ENCODE assay signal across 8 cellular contexts in the genomic region with DNA sequence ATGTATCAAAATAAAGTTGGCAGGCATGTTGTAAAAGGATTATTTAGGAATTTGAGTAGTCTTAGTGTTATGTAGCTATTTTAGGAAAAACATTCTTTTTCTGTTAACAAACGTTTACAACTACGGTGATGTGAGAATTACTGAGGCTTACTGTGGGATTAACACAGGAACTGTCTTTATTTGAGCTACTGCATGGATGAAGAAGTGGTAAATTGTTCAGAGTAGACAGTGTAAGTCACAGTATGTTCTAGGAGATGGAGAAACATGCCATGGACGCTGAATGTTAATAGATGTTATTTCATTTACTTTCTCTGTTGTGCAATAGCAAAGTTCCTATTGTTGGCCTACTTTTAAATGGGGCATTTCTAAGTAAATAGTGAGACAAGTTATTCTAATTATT. TPM values are rescaled to one million over a fixed set of nuclear protein-coding genes. Genes with fewer than 3 reads are reported as not detected.
DNase-seq lines count a peak whose midpoint lies in the region; ATAC-seq, FAIRE-seq and TF ChIP-seq lines count a peak whose summit lies in the region.

No MANE protein-coding gene starts in this region.

- FAIRE-seq in kidney (lab: Jason Lieb, UNC), result no peak

- DNase-seq in AML-193 (lab: John Stamatoyannopoulos, UW) (peak; percentile 16 to 31), HAP-1 (ENCODE audit: low spot score in 2 of 2) (peak in 1 of 2 experiments; percentile 26), adipocyte (ENCODE audit: low read depth) (peak; percentile 80), kidney (no peak), suprapubic skin (ENCODE audit: low spot score in 2 of 2) (no peak)

- peaks cover 22% of the 10 kb centered on the region for H3K4me1 ChIP-seq in HAP-1
- H3K4me1 ChIP-seq in adipocyte (ENCODE audit: control insufficient read depth, insufficient read depth, low read length), result peaks cover 30% of the 10 kb centered on the region
- peaks cover 0 to 10% of the 10 kb centered on the region in 2 donors for H3K4me1 ChIP-seq in kidney (ENCODE audit: control insufficient read depth in 1 of 2, insufficient read depth in 1 of 2, low read depth in 1 of 2, low read length in 2 of 2)
- H3K4me1 ChIP-seq in suprapubic skin, result peaks cover 30% of the 10 kb centered on the region

- intact Hi-C loops in kidney (cut with DNase I), result no loop called here

- H3K27ac ChIP-seq in kidney (ENCODE audit: low read depth in 2 of 2, low read length in 2 of 2) (peak overlapping the region; percentile 92 to 93), suprapubic skin (peak overlapping the region; percentile 97)

- WGBS in suprapubic skin, result 1% methylated on average over 3 of the region's 3 CpGs

- TF ChIP-seq EP300 in suprapubic skin (IDR thresholded peaks at IDR 0.05), result no peak

- TF ChIP-seq POLR2A in suprapubic skin (IDR thresholded peaks at IDR 0.05), result peak in 1 of 2 donors; percentile 57

- H3K27me3 ChIP-seq in HAP-1 (ENCODE audit: low read depth) (no peaks in the 10 kb centered on the region), adipocyte (replicated peaks; ENCODE audit: control insufficient read depth, insufficient read depth, low read length) (no peaks in the 10 kb centered on the region), suprapubic skin (no peaks in the 10 kb centered on the region)

- peak overlapping the region; percentile 96 for H3K4me3 ChIP-seq in HAP-1
- H3K4me3 ChIP-seq in adipocyte (ENCODE audit: low read length), result peak overlapping the region; percentile 98
- H3K4me3 ChIP-seq in kidney (ENCODE audit: low read length in 2 of 2), result peak overlapping the region; percentile 89 to 99
- H3K4me3 ChIP-seq in suprapubic skin, result peak overlapping the region; percentile 95

- in situ Hi-C loops in HAP-1 (cut with MboI; ENCODE audit: low sequenced_read_pairs), result no loop called here

- H3K9ac ChIP-seq in adipocyte (ENCODE audit: low read length) (peak overlapping the region; percentile 96), kidney (ENCODE audit: low read length in 2 of 2) (peak overlapping the region; percentile 3 to 95)

- H3K36me3 ChIP-seq in HAP-1 (replicated peaks), result peaks cover 9% of the 10 kb centered on the region; the same call in 1 of the 2 replicates
- H3K36me3 ChIP-seq in adipocyte (ENCODE audit: control insufficient read depth, insufficient read depth, low read length, severe bottlenecking), result no peaks in the 10 kb centered on the region
- no peaks in the 10 kb centered on the region for H3K36me3 ChIP-seq in kidney (ENCODE audit: control insufficient read depth in 1 of 2, insufficient read depth in 2 of 2, low read length in 2 of 2)
- H3K36me3 ChIP-seq in suprapubic skin, result no peaks in the 10 kb centered on the region

- TF ChIP-seq CTCF in kidney (IDR thresholded peaks at IDR 0.05; ENCODE audit: borderline replicate concordance, extremely low read depth, insufficient read depth), result no peak
- TF ChIP-seq CTCF in suprapubic skin (IDR thresholded peaks at IDR 0.05), result no peak

- H3K9me3 ChIP-seq in HAP-1 (no peaks in the 10 kb centered on the region; the same call in 1 of the 2 replicates), adipocyte (ENCODE audit: control insufficient read depth, low read length) (no peaks in the 10 kb centered on the region), kidney (ENCODE audit: control insufficient read depth in 1 of 2, low read length in 2 of 2) (no peaks in the 10 kb centered on the region), suprapubic skin (no peaks in the 10 kb centered on the region)

- ATAC-seq in GM21423 (IDR thresholded peaks at IDR 0.05; ENCODE audit: unreplicated experiment), result no peak
- no peak for ATAC-seq in HG03175 (IDR thresholded peaks at IDR 0.05; ENCODE audit: unreplicated experiment)
- no peak for ATAC-seq in HG03095 (IDR thresholded peaks at IDR 0.05; ENCODE audit: unreplicated experiment)

RNA-seq across cellular contexts. Expression of a gene that starts 1.7 kb away (rescaled TPM):
- total RNA-seq in kidney (45.9 TPM), suprapubic skin (10 to 100 TPM; 28.3 to 63.9 (median 37.9) TPM)
- 19.8 TPM for polyA plus RNA-seq in kidney (ENCODE audit: insufficient read depth, low read depth, low replicate concordance)

Comparison
In these comparisons a context has a peak if more than half of its experiments do, and no peak if none do; other contexts are left out.
1. DNase-seq: peak in AML-193 (2 of 2) and adipocyte (single experiment); none in kidney (single experiment) and suprapubic skin (0 of 2).
2. Peak in every context shown above with its lines, with median percentiles within 50 percentile points of each other: H3K4me3 ChIP-seq.